In the genomic region with DNA sequence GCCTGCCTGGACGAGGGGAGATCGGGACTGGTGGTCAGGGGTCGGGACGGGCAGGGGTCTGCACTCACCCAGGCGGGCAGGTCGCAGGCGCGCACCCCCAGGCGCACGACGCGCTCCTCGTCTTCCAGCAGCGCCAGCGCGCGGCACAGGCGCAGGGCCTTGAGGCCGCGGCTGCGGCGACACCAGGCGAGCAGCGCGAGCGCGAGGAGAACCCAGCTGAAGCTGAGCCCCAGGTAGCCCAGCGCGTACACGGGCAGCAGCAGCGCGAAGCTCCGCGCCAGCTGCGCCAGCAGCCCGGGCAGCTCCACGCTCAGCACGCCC, we compare ENCODE assay signal across 8 cellular contexts.
DNase-seq lines count a peak whose midpoint lies in the region; ATAC-seq lines count a peak whose summit lies in the region.

No MANE protein-coding gene starts in this region.

- peak; percentile 73 to 92 (median 90) for DNase-seq in NCI-H1417 (lab: John Stamatoyannopoulos, UW)
- no peak for DNase-seq in NCI-H1417 treated with DMSO at 0.1 percent for 48 hours (lab: John Stamatoyannopoulos, UW)
- DNase-seq in SW 1271 (lab: John Stamatoyannopoulos, UW), result peak; percentile 48
- DNase-seq in caudate nucleus (lab: John Stamatoyannopoulos, UW), result peak in 35 of 61 donors; percentile 23 to 83 (median 66)
- DNase-seq in kidney glomerular epithelial cell (lab: John Stamatoyannopoulos, UW), result peak; percentile 62
- DNase-seq in stimulated activated CD4-positive, alpha-beta T cell treated with anti-CD3 and anti-CD28 coated beads, Interleukin-15, amount 100 ng/mL, for 48 hours (ENCODE audit: low read depth in 2 of 2), result peak; percentile 57 to 58

- H3K4me1 ChIP-seq in HUES48 (ENCODE audit: control insufficient read depth, insufficient read depth, low read length), result peaks cover 15% of the 10 kb centered on the region

- peak; percentile 56 for ATAC-seq in GM21528 (IDR thresholded peaks at IDR 0.05; ENCODE audit: low FRiP score, unreplicated experiment)

- peaks cover 5% of the 10 kb centered on the region; the same call in 1 of the 2 replicates for H3K27me3 ChIP-seq in HUES48 (ENCODE audit: control insufficient read depth, insufficient read depth, low read length)

- H3K27ac ChIP-seq in HUES48 (ENCODE audit: low read depth, low read length), result peak overlapping the region; percentile 75
- peak overlapping the region; percentile 92 for H3K27ac ChIP-seq in caudate nucleus (ENCODE audit: low read depth, low read length)

- H3K4me3 ChIP-seq in HUES48 (ENCODE audit: low read depth, low read length), result peak overlapping the region; percentile 97

- peak overlapping the region; percentile 41; the same call in 1 of the 2 replicates for H3K9ac ChIP-seq in HUES48 (ENCODE audit: low read depth, low read length)

- H3K36me3 ChIP-seq in HUES48 (ENCODE audit: control insufficient read depth, insufficient read depth, low read length), result no peaks in the 10 kb centered on the region

- H3K9me3 ChIP-seq in HUES48 (ENCODE audit: control insufficient read depth, insufficient read depth, low read length), result no peaks in the 10 kb centered on the region
